ENCODE assay signal across 1 cellular context in genomic region chr16:89279666-89280481, GRCh38.
TF ChIP-seq lines count a peak whose summit lies in the region.

No MANE protein-coding gene starts in this region.

TF ChIP-seq in K562, 482 proteins besides CTCF, POLR2A, EP300 and RAD21 (continued from another document):
- TF ChIP-seq CXXC5 (CRISPR knock-in tag; IDR thresholded peaks at IDR 0.05), result no peak
- peak; percentile 65 for TF ChIP-seq RBM22 (IDR thresholded peaks at IDR 0.05; ENCODE audit: low read depth, low read length, poor library complexity, severe bottlenecking)
- TF ChIP-seq, protein P1, sequence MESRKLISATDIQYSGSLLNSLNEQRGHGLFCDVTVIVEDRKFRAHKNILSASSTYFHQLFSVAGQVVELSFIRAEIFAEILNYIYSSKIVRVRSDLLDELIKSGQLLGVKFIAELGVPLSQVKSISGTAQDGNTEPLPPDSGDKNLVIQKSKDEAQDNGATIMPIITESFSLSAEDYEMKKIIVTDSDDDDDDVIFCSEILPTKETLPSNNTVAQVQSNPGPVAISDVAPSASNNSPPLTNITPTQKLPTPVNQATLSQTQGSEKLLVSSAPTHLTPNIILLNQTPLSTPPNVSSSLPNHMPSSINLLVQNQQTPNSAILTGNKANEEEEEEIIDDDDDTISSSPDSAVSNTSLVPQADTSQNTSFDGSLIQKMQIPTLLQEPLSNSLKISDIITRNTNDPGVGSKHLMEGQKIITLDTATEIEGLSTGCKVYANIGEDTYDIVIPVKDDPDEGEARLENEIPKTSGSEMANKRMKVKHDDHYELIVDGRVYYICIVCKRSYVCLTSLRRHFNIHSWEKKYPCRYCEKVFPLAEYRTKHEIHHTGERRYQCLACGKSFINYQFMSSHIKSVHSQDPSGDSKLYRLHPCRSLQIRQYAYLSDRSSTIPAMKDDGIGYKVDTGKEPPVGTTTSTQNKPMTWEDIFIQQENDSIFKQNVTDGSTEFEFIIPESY (CRISPR knock-in tag; IDR thresholded peaks at IDR 0.05), result no peak
- no peak for TF ChIP-seq ZNF354B (CRISPR knock-in tag; IDR thresholded peaks at IDR 0.05)
